In the genomic region with DNA sequence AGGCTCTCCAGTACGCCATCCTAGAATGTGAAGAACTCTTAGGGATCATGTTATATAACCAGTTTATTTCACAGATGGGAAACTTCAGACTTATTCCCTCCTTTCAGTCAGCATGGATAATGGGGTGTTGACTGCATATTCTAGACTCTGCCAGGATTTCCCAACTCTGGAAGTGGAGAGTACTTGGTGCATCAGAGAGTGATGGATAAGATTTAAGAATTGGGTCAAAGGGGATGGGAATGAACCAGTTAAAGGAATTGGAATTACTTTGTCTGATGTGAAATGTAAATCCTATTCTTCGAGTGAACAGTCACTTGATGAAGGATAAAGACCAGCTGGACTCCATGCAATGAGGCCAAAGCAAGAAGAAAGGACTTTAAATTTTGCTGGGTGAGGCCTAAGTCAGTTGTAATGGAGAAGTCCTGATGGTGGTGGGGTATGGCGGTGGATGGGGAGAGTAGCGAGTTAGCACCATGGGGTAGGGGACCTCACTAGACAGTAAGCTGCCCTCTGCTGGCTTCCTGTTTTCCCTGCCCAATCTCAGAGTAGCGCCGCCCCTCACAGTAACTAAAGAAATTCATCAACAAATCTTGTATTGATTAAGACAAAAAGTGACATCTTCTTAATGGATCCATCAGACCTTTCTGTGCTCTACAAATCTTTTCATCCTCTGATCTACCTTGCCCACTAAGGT, we compare ENCODE assay signal across 3 cellular contexts.
TF ChIP-seq lines count a peak whose summit lies in the region.

No MANE protein-coding gene starts in this region.

TF ChIP-seq in SK-N-SH, 30 proteins besides CTCF, POLR2A, EP300 and RAD21 (continued from another document):
- TF ChIP-seq MEF2A (IDR thresholded peaks at IDR 0.05; ENCODE audit: borderline replicate concordance, low read depth): no peak

TF ChIP-seq in SK-N-SH treated with all-trans-retinoic acid at 6 μM for 48 hours, 23 proteins besides CTCF, POLR2A, EP300 and RAD21 (continued from another document):
- TF ChIP-seq ZC3H10 (CRISPR knock-in tag; IDR thresholded peaks at IDR 0.05) (no peak), ARNTL (CRISPR knock-in tag; IDR thresholded peaks at IDR 0.05; ENCODE audit: borderline replicate concordance, low read depth) (no peak), TCF4 (CRISPR knock-in tag; IDR thresholded peaks at IDR 0.05; ENCODE audit: borderline replicate concordance) (no peak), CSDC2 (CRISPR knock-in tag; IDR thresholded peaks at IDR 0.05) (no peak), OSR1 (CRISPR knock-in tag; IDR thresholded peaks at IDR 0.05) (no peak), ZNF565 (CRISPR knock-in tag; conservative IDR thresholded peaks at IDR 0.05; ENCODE audit: low read depth) (no peak), ZFP3 (CRISPR knock-in tag; IDR thresholded peaks at IDR 0.05) (no peak), GLIS3 (CRISPR knock-in tag; IDR thresholded peaks at IDR 0.05) (no peak), TOX (CRISPR knock-in tag; IDR thresholded peaks at IDR 0.05; ENCODE audit: borderline replicate concordance) (no peak), ESRRG (CRISPR knock-in tag; IDR thresholded peaks at IDR 0.05) (no peak)
- TF ChIP-seq, protein P1, sequence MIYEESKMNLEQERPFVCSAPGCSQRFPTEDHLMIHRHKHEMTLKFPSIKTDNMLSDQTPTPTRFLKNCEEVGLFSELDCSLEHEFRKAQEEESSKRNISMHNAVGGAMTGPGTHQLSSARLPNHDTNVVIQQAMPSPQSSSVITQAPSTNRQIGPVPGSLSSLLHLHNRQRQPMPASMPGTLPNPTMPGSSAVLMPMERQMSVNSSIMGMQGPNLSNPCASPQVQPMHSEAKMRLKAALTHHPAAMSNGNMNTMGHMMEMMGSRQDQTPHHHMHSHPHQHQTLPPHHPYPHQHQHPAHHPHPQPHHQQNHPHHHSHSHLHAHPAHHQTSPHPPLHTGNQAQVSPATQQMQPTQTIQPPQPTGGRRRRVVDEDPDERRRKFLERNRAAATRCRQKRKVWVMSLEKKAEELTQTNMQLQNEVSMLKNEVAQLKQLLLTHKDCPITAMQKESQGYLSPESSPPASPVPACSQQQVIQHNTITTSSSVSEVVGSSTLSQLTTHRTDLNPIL (CRISPR knock-in tag; IDR thresholded peaks at IDR 0.05; ENCODE audit: low read depth): no peak
- TF ChIP-seq, protein P2, sequence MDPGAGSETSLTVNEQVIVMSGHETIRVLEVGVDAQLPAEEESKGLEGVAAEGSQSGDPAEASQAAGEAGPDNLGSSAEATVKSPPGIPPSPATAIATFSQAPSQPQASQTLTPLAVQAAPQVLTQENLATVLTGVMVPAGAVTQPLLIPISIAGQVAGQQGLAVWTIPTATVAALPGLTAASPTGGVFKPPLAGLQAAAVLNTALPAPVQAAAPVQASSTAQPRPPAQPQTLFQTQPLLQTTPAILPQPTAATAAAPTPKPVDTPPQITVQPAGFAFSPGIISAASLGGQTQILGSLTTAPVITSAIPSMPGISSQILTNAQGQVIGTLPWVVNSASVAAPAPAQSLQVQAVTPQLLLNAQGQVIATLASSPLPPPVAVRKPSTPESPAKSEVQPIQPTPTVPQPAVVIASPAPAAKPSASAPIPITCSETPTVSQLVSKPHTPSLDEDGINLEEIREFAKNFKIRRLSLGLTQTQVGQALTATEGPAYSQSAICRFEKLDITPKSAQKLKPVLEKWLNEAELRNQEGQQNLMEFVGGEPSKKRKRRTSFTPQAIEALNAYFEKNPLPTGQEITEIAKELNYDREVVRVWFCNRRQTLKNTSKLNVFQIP (CRISPR knock-in tag; IDR thresholded peaks at IDR 0.05; ENCODE audit: borderline replicate concordance, low read depth): no peak

TF ChIP-seq in WTC11, 78 proteins besides CTCF, POLR2A, EP300 and RAD21 (continued from another document):
- TF ChIP-seq, protein P3, sequence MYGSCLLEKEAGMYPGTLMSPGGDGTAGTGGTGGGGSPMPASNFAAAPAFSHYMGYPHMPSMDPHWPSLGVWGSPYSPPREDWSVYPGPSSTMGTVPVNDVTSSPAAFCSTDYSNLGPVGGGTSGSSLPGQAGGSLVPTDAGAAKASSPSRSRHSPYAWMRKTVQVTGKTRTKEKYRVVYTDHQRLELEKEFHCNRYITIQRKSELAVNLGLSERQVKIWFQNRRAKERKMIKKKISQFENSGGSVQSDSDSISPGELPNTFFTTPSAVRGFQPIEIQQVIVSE (CRISPR knock-in tag; IDR thresholded peaks at IDR 0.05; ENCODE audit: borderline replicate concordance): no peak
- no peak for TF ChIP-seq ZNF317 (CRISPR knock-in tag; IDR thresholded peaks at IDR 0.05; ENCODE audit: borderline replicate concordance, low read depth)
- TF ChIP-seq, protein P4, sequence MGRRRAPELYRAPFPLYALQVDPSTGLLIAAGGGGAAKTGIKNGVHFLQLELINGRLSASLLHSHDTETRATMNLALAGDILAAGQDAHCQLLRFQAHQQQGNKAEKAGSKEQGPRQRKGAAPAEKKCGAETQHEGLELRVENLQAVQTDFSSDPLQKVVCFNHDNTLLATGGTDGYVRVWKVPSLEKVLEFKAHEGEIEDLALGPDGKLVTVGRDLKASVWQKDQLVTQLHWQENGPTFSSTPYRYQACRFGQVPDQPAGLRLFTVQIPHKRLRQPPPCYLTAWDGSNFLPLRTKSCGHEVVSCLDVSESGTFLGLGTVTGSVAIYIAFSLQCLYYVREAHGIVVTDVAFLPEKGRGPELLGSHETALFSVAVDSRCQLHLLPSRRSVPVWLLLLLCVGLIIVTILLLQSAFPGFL (CRISPR knock-in tag; IDR thresholded peaks at IDR 0.05; ENCODE audit: borderline replicate concordance): no peak
- TF ChIP-seq ZBTB21 (CRISPR knock-in tag; IDR thresholded peaks at IDR 0.05; ENCODE audit: borderline replicate concordance): no peak
- no peak for TF ChIP-seq TEAD1 (CRISPR knock-in tag; IDR thresholded peaks at IDR 0.05)
- TF ChIP-seq FOXJ3 (CRISPR knock-in tag; IDR thresholded peaks at IDR 0.05; ENCODE audit: borderline replicate concordance): no peak
- no peak for TF ChIP-seq SP1 (CRISPR knock-in tag; conservative IDR thresholded peaks at IDR 0.05)
- TF ChIP-seq, protein P5, sequence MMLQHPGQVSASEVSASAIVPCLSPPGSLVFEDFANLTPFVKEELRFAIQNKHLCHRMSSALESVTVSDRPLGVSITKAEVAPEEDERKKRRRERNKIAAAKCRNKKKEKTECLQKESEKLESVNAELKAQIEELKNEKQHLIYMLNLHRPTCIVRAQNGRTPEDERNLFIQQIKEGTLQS (CRISPR knock-in tag; conservative IDR thresholded peaks at IDR 0.05): no peak
- TF ChIP-seq, protein P6, sequence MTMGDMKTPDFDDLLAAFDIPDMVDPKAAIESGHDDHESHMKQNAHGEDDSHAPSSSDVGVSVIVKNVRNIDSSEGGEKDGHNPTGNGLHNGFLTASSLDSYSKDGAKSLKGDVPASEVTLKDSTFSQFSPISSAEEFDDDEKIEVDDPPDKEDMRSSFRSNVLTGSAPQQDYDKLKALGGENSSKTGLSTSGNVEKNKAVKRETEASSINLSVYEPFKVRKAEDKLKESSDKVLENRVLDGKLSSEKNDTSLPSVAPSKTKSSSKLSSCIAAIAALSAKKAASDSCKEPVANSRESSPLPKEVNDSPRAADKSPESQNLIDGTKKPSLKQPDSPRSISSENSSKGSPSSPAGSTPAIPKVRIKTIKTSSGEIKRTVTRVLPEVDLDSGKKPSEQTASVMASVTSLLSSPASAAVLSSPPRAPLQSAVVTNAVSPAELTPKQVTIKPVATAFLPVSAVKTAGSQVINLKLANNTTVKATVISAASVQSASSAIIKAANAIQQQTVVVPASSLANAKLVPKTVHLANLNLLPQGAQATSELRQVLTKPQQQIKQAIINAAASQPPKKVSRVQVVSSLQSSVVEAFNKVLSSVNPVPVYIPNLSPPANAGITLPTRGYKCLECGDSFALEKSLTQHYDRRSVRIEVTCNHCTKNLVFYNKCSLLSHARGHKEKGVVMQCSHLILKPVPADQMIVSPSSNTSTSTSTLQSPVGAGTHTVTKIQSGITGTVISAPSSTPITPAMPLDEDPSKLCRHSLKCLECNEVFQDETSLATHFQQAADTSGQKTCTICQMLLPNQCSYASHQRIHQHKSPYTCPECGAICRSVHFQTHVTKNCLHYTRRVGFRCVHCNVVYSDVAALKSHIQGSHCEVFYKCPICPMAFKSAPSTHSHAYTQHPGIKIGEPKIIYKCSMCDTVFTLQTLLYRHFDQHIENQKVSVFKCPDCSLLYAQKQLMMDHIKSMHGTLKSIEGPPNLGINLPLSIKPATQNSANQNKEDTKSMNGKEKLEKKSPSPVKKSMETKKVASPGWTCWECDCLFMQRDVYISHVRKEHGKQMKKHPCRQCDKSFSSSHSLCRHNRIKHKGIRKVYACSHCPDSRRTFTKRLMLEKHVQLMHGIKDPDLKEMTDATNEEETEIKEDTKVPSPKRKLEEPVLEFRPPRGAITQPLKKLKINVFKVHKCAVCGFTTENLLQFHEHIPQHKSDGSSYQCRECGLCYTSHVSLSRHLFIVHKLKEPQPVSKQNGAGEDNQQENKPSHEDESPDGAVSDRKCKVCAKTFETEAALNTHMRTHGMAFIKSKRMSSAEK (CRISPR knock-in tag; IDR thresholded peaks at IDR 0.05; ENCODE audit: borderline replicate concordance): no peak
- no peak for TF ChIP-seq ZNF263 (CRISPR knock-in tag; IDR thresholded peaks at IDR 0.05; ENCODE audit: low read depth)
- no peak for TF ChIP-seq CBFB (CRISPR knock-in tag; IDR thresholded peaks at IDR 0.05; ENCODE audit: low read depth)
- no peak for TF ChIP-seq FOXP1 (CRISPR knock-in tag; IDR thresholded peaks at IDR 0.05; ENCODE audit: borderline replicate concordance)
- TF ChIP-seq ZNF121 (CRISPR knock-in tag; IDR thresholded peaks at IDR 0.05): no peak
- TF ChIP-seq ZNF396 (CRISPR knock-in tag; IDR thresholded peaks at IDR 0.05; ENCODE audit: borderline replicate concordance): no peak
- TF ChIP-seq EMX1 (CRISPR knock-in tag; IDR thresholded peaks at IDR 0.05): no peak
- TF ChIP-seq SMAD3 (CRISPR knock-in tag; IDR thresholded peaks at IDR 0.05; ENCODE audit: borderline replicate concordance): no peak
- TF ChIP-seq, protein P7, sequence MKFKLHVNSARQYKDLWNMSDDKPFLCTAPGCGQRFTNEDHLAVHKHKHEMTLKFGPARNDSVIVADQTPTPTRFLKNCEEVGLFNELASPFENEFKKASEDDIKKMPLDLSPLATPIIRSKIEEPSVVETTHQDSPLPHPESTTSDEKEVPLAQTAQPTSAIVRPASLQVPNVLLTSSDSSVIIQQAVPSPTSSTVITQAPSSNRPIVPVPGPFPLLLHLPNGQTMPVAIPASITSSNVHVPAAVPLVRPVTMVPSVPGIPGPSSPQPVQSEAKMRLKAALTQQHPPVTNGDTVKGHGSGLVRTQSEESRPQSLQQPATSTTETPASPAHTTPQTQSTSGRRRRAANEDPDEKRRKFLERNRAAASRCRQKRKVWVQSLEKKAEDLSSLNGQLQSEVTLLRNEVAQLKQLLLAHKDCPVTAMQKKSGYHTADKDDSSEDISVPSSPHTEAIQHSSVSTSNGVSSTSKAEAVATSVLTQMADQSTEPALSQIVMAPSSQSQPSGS (CRISPR knock-in tag; IDR thresholded peaks at IDR 0.05; ENCODE audit: borderline replicate concordance, low read depth): no peak
- TF ChIP-seq, protein P8, sequence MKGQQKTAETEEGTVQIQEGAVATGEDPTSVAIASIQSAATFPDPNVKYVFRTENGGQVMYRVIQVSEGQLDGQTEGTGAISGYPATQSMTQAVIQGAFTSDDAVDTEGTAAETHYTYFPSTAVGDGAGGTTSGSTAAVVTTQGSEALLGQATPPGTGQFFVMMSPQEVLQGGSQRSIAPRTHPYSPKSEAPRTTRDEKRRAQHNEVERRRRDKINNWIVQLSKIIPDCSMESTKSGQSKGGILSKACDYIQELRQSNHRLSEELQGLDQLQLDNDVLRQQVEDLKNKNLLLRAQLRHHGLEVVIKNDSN (CRISPR knock-in tag; IDR thresholded peaks at IDR 0.05): no peak
- TF ChIP-seq IRF2 (CRISPR knock-in tag; IDR thresholded peaks at IDR 0.05; ENCODE audit: borderline replicate concordance, low read depth): no peak
